In the genomic region with DNA sequence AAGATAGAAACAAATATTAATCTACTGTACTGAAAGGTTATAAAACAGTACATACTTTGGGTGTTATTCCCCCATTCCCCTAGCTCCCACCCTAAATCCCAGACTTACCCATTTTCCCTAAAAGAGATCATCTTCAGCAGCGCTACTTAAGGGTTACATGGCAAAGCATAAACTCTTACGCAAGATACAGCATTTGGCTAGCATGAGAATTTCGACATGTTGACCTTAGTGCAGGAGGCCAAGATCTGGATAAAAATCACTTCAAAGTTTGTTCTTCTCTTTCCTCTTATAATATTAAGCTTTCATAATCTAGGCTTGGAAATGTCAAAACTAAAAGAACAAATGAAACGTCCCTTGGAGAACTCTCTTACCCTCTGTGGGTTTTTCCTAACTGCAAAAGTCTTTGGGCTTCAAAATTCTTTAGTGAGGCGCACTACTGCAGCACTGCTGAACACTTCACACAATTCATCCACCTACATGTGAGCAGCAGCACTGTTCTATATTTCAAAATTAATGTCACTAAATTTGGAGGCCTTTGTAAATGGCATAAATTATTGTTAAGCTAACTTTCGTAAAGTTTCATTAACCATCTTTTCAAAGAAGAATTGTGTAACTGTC, we compare ENCODE assay signal across 1 cellular context.
TF ChIP-seq lines count a peak whose summit lies in the region.

No MANE protein-coding gene starts in this region.

TF ChIP-seq in HepG2, 621 proteins besides CTCF, POLR2A, EP300 and RAD21 (continued from another document and continues in another):
- TF ChIP-seq ISL2 (CRISPR knock-in tag; IDR thresholded peaks at IDR 0.05) = peak; percentile 85
- TF ChIP-seq MTF1 (CRISPR knock-in tag; IDR thresholded peaks at IDR 0.05) = no peak
- TF ChIP-seq JUN (CRISPR knock-in tag; IDR thresholded peaks at IDR 0.05) = no peak
- TF ChIP-seq CBX1 (IDR thresholded peaks at IDR 0.05; ENCODE audit: low read depth) = no peak
- no peak for TF ChIP-seq ZNF776 (CRISPR knock-in tag; IDR thresholded peaks at IDR 0.05)
- TF ChIP-seq TRIM22 (IDR thresholded peaks at IDR 0.05) = no peak
- no peak for TF ChIP-seq ZC3H4 (CRISPR knock-in tag; IDR thresholded peaks at IDR 0.05; ENCODE audit: borderline replicate concordance)
- no peak for TF ChIP-seq TRAFD1 (CRISPR knock-in tag; IDR thresholded peaks at IDR 0.05; ENCODE audit: borderline replicate concordance)
- TF ChIP-seq, protein P1, sequence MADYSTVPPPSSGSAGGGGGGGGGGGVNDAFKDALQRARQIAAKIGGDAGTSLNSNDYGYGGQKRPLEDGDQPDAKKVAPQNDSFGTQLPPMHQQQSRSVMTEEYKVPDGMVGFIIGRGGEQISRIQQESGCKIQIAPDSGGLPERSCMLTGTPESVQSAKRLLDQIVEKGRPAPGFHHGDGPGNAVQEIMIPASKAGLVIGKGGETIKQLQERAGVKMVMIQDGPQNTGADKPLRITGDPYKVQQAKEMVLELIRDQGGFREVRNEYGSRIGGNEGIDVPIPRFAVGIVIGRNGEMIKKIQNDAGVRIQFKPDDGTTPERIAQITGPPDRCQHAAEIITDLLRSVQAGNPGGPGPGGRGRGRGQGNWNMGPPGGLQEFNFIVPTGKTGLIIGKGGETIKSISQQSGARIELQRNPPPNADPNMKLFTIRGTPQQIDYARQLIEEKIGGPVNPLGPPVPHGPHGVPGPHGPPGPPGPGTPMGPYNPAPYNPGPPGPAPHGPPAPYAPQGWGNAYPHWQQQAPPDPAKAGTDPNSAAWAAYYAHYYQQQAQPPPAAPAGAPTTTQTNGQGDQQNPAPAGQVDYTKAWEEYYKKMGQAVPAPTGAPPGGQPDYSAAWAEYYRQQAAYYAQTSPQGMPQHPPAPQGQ (CRISPR knock-in tag; IDR thresholded peaks at IDR 0.05; ENCODE audit: borderline replicate concordance) = no peak
- TF ChIP-seq ZNF275 (CRISPR knock-in tag; IDR thresholded peaks at IDR 0.05; ENCODE audit: borderline replicate concordance) = no peak
- no peak for TF ChIP-seq ZNF577 (CRISPR knock-in tag; IDR thresholded peaks at IDR 0.05; ENCODE audit: borderline replicate concordance, low read depth)
- no peak for TF ChIP-seq MAX (IDR thresholded peaks at IDR 0.05)
- TF ChIP-seq, protein P2, sequence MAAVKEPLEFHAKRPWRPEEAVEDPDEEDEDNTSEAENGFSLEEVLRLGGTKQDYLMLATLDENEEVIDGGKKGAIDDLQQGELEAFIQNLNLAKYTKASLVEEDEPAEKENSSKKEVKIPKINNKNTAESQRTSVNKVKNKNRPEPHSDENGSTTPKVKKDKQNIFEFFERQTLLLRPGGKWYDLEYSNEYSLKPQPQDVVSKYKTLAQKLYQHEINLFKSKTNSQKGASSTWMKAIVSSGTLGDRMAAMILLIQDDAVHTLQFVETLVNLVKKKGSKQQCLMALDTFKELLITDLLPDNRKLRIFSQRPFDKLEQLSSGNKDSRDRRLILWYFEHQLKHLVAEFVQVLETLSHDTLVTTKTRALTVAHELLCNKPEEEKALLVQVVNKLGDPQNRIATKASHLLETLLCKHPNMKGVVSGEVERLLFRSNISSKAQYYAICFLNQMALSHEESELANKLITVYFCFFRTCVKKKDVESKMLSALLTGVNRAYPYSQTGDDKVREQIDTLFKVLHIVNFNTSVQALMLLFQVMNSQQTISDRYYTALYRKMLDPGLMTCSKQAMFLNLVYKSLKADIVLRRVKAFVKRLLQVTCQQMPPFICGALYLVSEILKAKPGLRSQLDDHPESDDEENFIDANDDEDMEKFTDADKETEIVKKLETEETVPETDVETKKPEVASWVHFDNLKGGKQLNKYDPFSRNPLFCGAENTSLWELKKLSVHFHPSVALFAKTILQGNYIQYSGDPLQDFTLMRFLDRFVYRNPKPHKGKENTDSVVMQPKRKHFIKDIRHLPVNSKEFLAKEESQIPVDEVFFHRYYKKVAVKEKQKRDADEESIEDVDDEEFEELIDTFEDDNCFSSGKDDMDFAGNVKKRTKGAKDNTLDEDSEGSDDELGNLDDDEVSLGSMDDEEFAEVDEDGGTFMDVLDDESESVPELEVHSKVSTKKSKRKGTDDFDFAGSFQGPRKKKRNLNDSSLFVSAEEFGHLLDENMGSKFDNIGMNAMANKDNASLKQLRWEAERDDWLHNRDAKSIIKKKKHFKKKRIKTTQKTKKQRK (IDR thresholded peaks at IDR 0.05; ENCODE audit: low read length) = no peak
- TF ChIP-seq SAP130 (CRISPR knock-in tag; IDR thresholded peaks at IDR 0.05; ENCODE audit: low read depth) = peak; percentile 48; the same call in 1 of the 2 replicates
- TF ChIP-seq HCFC1 (IDR thresholded peaks at IDR 0.05; ENCODE audit: low read depth, low read length) = no peak
- TF ChIP-seq, protein P3, sequence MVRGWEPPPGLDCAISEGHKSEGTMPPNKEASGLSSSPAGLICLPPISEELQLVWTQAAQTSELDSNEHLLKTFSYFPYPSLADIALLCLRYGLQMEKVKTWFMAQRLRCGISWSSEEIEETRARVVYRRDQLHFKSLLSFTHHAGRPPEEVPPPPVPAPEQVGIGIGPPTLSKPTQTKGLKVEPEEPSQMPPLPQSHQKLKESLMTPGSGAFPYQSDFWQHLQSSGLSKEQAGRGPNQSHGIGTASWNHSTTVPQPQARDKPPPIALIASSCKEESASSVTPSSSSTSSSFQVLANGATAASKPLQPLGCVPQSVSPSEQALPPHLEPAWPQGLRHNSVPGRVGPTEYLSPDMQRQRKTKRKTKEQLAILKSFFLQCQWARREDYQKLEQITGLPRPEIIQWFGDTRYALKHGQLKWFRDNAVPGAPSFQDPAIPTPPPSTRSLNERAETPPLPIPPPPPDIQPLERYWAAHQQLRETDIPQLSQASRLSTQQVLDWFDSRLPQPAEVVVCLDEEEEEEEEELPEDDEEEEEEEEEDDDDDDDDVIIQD (CRISPR knock-in tag; IDR thresholded peaks at IDR 0.05; ENCODE audit: low read depth) = no peak
- no peak for TF ChIP-seq KLF9 (CRISPR knock-in tag; IDR thresholded peaks at IDR 0.05; ENCODE audit: low read depth)
- TF ChIP-seq KLF15 (CRISPR knock-in tag; IDR thresholded peaks at IDR 0.05; ENCODE audit: borderline replicate concordance) = no peak
- TF ChIP-seq U2AF1 (optimal IDR thresholded peaks at IDR 0.05; ENCODE audit: low read depth, low read length) = no peak
- no peak for TF ChIP-seq ZNF251 (CRISPR knock-in tag; IDR thresholded peaks at IDR 0.05)
- TF ChIP-seq PATZ1 (CRISPR knock-in tag; IDR thresholded peaks at IDR 0.05) = 0 out of 2 replicates have a peak, but pooled peaks have one; percentile 25
- TF ChIP-seq ARID2 (CRISPR knock-in tag; IDR thresholded peaks at IDR 0.05; ENCODE audit: borderline replicate concordance) = no peak
- TF ChIP-seq, protein P4, sequence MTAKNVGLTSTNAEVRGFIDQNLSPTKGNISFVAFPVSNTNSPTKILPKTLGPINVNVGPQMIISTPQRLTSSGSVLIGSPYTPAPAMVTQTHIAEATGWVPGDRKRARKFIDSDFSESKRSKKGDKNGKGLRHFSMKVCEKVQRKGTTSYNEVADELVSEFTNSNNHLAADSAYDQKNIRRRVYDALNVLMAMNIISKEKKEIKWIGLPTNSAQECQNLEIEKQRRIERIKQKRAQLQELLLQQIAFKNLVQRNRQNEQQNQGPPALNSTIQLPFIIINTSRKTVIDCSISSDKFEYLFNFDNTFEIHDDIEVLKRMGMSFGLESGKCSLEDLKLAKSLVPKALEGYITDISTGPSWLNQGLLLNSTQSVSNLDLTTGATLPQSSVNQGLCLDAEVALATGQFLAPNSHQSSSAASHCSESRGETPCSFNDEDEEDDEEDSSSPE (CRISPR knock-in tag; IDR thresholded peaks at IDR 0.05) = no peak
- no peak for TF ChIP-seq NFAT5 (CRISPR knock-in tag; IDR thresholded peaks at IDR 0.05)
- TF ChIP-seq AGO1 (IDR thresholded peaks at IDR 0.05; ENCODE audit: low read depth, low read length, poor library complexity, severe bottlenecking) = no peak
- no peak for TF ChIP-seq MAZ (IDR thresholded peaks at IDR 0.05; ENCODE audit: borderline replicate concordance, low read depth, low read length)
- no peak for TF ChIP-seq MAZ (CRISPR knock-in tag; IDR thresholded peaks at IDR 0.05; ENCODE audit: low read depth)
- no peak for TF ChIP-seq XRCC5 (optimal IDR thresholded peaks at IDR 0.05; ENCODE audit: low read length)
- TF ChIP-seq, protein P5, sequence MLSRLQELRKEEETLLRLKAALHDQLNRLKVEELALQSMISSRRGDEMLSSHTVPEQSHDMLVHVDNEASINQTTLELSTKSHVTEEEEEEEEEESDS (CRISPR knock-in tag; IDR thresholded peaks at IDR 0.05; ENCODE audit: borderline replicate concordance) = no peak
- no peak for TF ChIP-seq ZNF720 (CRISPR knock-in tag; IDR thresholded peaks at IDR 0.05)
- TF ChIP-seq ZBTB7A (CRISPR knock-in tag; IDR thresholded peaks at IDR 0.05) = no peak
- no peak for TF ChIP-seq SMARCE1 (IDR thresholded peaks at IDR 0.05; ENCODE audit: borderline replicate concordance)
